ENCODE assay signal across 16 cellular contexts in the genomic region with DNA sequence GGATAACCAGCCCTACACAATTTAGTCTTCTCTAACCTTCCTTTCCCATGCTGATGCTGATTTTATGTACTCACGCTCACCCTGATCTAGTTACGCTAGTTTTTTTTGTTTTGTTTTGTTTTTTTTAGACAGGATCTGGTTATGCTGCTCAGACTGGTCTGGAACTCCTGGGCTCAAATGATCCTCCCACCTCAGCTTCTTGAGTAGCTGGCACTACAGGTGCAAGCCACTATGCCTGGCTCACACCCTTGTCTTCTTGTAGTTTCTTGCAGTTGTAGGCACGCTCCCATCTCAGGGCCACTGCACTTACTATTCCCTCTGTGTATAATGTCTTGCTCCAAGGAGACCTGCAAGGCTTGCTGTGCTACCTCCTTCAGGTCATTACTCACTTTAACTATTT. TPM values are rescaled to one million over a fixed set of nuclear protein-coding genes. Genes with fewer than 3 reads are reported as not detected.
A peak's percentile ranks its signal among the peaks of the same experiment; 100 is the strongest.
DNase-seq lines count a peak whose midpoint lies in the region; ATAC-seq and TF ChIP-seq lines count a peak whose summit lies in the region.
"Had no signal": no experiment of that assay in that cellular context is flagged by ENCODE, and none has a peak within 500 bp of the region (broad histone marks: within the 10 kb centered on the region; RNA-seq: fewer than 3 reads in every experiment).

No MANE protein-coding gene starts in this region.

- intact Hi-C loops in mammary epithelial cell (cut with micrococcal nuclease) = no loop called here

- H4K20me1 ChIP-seq in mammary epithelial cell (ENCODE audit: insufficient read depth, low read length) = no peaks in the 10 kb centered on the region

- ATAC-seq in CD4-positive, CD25-positive, alpha-beta regulatory T cell (ENCODE audit: low read depth in 2 of 2) = no peak
- ATAC-seq in GM21825 (IDR thresholded peaks at IDR 0.05; ENCODE audit: unreplicated experiment) = no peak

- H3K36me3 ChIP-seq in CD4-positive, CD25-positive, alpha-beta regulatory T cell (ENCODE audit: control insufficient read depth, insufficient read depth, low read length) = peaks cover 5% of the 10 kb centered on the region
- no peaks in the 10 kb centered on the region for H3K36me3 ChIP-seq in mammary epithelial cell (ENCODE audit: insufficient read depth, low read length)
- no peaks in the 10 kb centered on the region for H3K36me3 ChIP-seq in parathyroid adenoma (ENCODE audit: control insufficient read depth, insufficient read depth, low read length)
- H3K36me3 ChIP-seq: adrenal gland, BE2C, HAP-1, Peyer's patch, prostate gland had no signal

- H3K4me1 ChIP-seq in CD4-positive, CD25-positive, alpha-beta regulatory T cell (ENCODE audit: control insufficient read depth, insufficient read depth, low read length, poor library complexity, severe bottlenecking) = peaks cover 79% of the 10 kb centered on the region
- H3K4me1 ChIP-seq in mammary epithelial cell (ENCODE audit: insufficient read depth, low read length) (peaks cover 45% of the 10 kb centered on the region), parathyroid adenoma (peaks cover 6% of the 10 kb centered on the region)
- H3K4me1 ChIP-seq: BE2C had no signal

- dilution Hi-C loops in mammary epithelial cell (cut with HindIII; ENCODE audit: low sequenced_read_pairs) = no loop called here

- TF ChIP-seq CTCF in HFFc6 (IDR thresholded peaks at IDR 0.05) = no peak
- TF ChIP-seq CTCF in mammary epithelial cell (conservative IDR thresholded peaks at IDR 0.05 in 1 of 2, IDR thresholded peaks at IDR 0.05 in 1 of 2; ENCODE audit: extremely low read depth in 1 of 2, insufficient read depth in 1 of 2, low read depth in 1 of 2, low read length in 2 of 2) = no peak
- no peak for TF ChIP-seq CTCF in parathyroid adenoma (IDR thresholded peaks at IDR 0.05)

- DNase-seq in CD4-positive, CD25-positive, alpha-beta regulatory T cell = peak in 2 of 3 donors; percentile 7 to 20
- DNase-seq in HFFc6 (no peak), mammary epithelial cell (peak; percentile 34), SK-N-DZ (ENCODE audit: low spot score) (no peak), EL (no peak), DMS79 treated with DMSO at 0.1 percent for 48 hours (lab: John Stamatoyannopoulos, UW) (no peak)
- DNase-seq: adrenal gland; BE2C; NCI-H226; Peyer's patch; stimulated activated CD4-positive, alpha-beta T cell treated with anti-CD3 and anti-CD28 coated beads, Interleukin-2, amount 100 ng/mL, for 24 hours had no signal

- H3K36me3 Mint-ChIP-seq in CD4-positive, CD25-positive, alpha-beta regulatory T cell = peaks cover 13% of the 10 kb centered on the region
- no peaks in the 10 kb centered on the region; the same call in 1 of the 2 replicates for H3K36me3 Mint-ChIP-seq in HFFc6 (ENCODE audit: low read depth)

- H3K4me1 Mint-ChIP-seq in CD4-positive, CD25-positive, alpha-beta regulatory T cell = peaks cover 50 to 90% (median 76%) of the 10 kb centered on the region in 4 donors
- peaks cover 88% of the 10 kb centered on the region for H3K4me1 Mint-ChIP-seq in HFFc6 (ENCODE audit: low read depth)

- no peak overlapping the region for H2AFZ ChIP-seq in mammary epithelial cell (ENCODE audit: low read depth, low read length)
- H2AFZ ChIP-seq in parathyroid adenoma = no peak overlapping the region

- WGBS in mammary epithelial cell (ENCODE audit: low coverage, missing lambda C conversion rate) = 96% methylated on average over 3 of the region's 3 CpGs

- H3K79me2 ChIP-seq in mammary epithelial cell (ENCODE audit: insufficient read depth, low read length) (peaks cover 95% of the 10 kb centered on the region), parathyroid adenoma (peaks cover 19% of the 10 kb centered on the region)

- H3K27me3 Mint-ChIP-seq in CD4-positive, CD25-positive, alpha-beta regulatory T cell = no peaks in the 10 kb centered on the region
- no peaks in the 10 kb centered on the region; the same call in 1 of the 2 replicates for H3K27me3 Mint-ChIP-seq in HFFc6 (ENCODE audit: insufficient read depth)

- peak overlapping the region; percentile 33 to 75 (median 73) for H3K4me3 Mint-ChIP-seq in CD4-positive, CD25-positive, alpha-beta regulatory T cell
- H3K4me3 Mint-ChIP-seq in HFFc6 = no peak overlapping the region
- H3K4me3 Mint-ChIP-seq: T-helper 2 cell treated with Interferon-gamma antibody and Interleukin-4, amounts not matched to agents 5 μg/mL and 100 μg/mL, for 36 hours had no signal

- in situ Hi-C loops in mammary epithelial cell (cut with MboI; ENCODE audit: low sequenced_read_pairs in 2 of 2) = no loop called here

- H3K4me2 ChIP-seq in mammary epithelial cell (ENCODE audit: insufficient read depth, low read depth, low read length) = no peak overlapping the region
- peak overlapping the region; percentile 37 for H3K4me2 ChIP-seq in parathyroid adenoma (ENCODE audit: low read length)

- H3K27ac Mint-ChIP-seq in CD4-positive, CD25-positive, alpha-beta regulatory T cell = peak overlapping the region; percentile 47 to 93 (median 48)
- H3K27ac Mint-ChIP-seq in HFFc6 = peak overlapping the region; percentile 29
- H3K27ac Mint-ChIP-seq: T-helper 2 cell treated with Interferon-gamma antibody and Interleukin-4, amounts not matched to agents 5 μg/mL and 100 μg/mL, for 36 hours had no signal

- no TSS peak for BruUV-seq in mammary epithelial cell (replicated peaks; lab: Mats Ljungman, UMichigan)

- H3K9me3 ChIP-seq in CD4-positive, CD25-positive, alpha-beta regulatory T cell (ENCODE audit: control insufficient read depth in 2 of 2, low read length in 2 of 2) = no peaks in the 10 kb centered on the region
- H3K9me3 ChIP-seq in mammary epithelial cell (replicated peaks; ENCODE audit: insufficient read depth, low read length) (no peaks in the 10 kb centered on the region), parathyroid adenoma (ENCODE audit: control insufficient read depth, low read length) (no peaks in the 10 kb centered on the region)
- H3K9me3 ChIP-seq: adrenal gland, BE2C, HAP-1, Peyer's patch, prostate gland had no signal

- no peaks in the 10 kb centered on the region for H3K27me3 ChIP-seq in CD4-positive, CD25-positive, alpha-beta regulatory T cell (ENCODE audit: control insufficient read depth, insufficient read depth, low read length)
- no peaks in the 10 kb centered on the region for H3K27me3 ChIP-seq in mammary epithelial cell (ENCODE audit: insufficient read depth, low read length)
- no peaks in the 10 kb centered on the region for H3K27me3 ChIP-seq in parathyroid adenoma (ENCODE audit: control insufficient read depth, insufficient read depth, low read length)
- H3K27me3 ChIP-seq: adrenal gland, BE2C, Peyer's patch had no signal

- no peak overlapping the region for H3K27ac ChIP-seq in CD4-positive, CD25-positive, alpha-beta regulatory T cell (ENCODE audit: insufficient read depth, low read length, poor library complexity, severe bottlenecking)
- H3K27ac ChIP-seq in mammary epithelial cell (ENCODE audit: insufficient read depth, low read depth, low read length) (peak overlapping the region; percentile 37), parathyroid adenoma (no peak overlapping the region)
- H3K27ac ChIP-seq: adrenal gland, Peyer's patch had no signal

- peak overlapping the region; percentile 49 for H3K4me3 ChIP-seq in CD4-positive, CD25-positive, alpha-beta regulatory T cell (ENCODE audit: low read depth, low read length)
- no peak overlapping the region for H3K4me3 ChIP-seq in mammary epithelial cell (replicated peaks in 1 of 3; ENCODE audit: insufficient read depth in 1 of 3, low read depth in 2 of 3, low read length in 3 of 3)
- no peak overlapping the region for H3K4me3 ChIP-seq in parathyroid adenoma (ENCODE audit: low read depth, low read length)
- H3K4me3 ChIP-seq: adrenal gland, HAP-1, Peyer's patch, prostate gland had no signal

- CTCF ChIA-PET in mammary epithelial cell (lab: Charles Lee; ENCODE audit: low non-redundant PET) = interaction anchor here (0.6 kb wide), 1 partner anchor 138 kb away, joined by 3 read pairs; no protein-coding TSS in a partner anchor

- no peaks in the 10 kb centered on the region for H3K9me3 Mint-ChIP-seq in CD4-positive, CD25-positive, alpha-beta regulatory T cell
- H3K9me3 Mint-ChIP-seq in HFFc6 = no peaks in the 10 kb centered on the region
- H3K9me3 Mint-ChIP-seq: T-helper 2 cell treated with Interferon-gamma antibody and Interleukin-4, amounts not matched to agents 5 μg/mL and 100 μg/mL, for 36 hours had no signal

- H3K9ac ChIP-seq in mammary epithelial cell (ENCODE audit: insufficient read depth, low read length) (no peak overlapping the region), parathyroid adenoma (no peak overlapping the region)

RNA-seq across cellular contexts. Expression of gene PELI1, which starts 6.2 kb away (rescaled TPM):
- 405 TPM for total RNA-seq in CD4-positive, CD25-positive, alpha-beta regulatory T cell
- 10 to 100 TPM; 32.9 to 39.8 (median 33.8) TPM for polyA plus RNA-seq in CD4-positive, CD25-positive, alpha-beta regulatory T cell
- 1 to 10 TPM; 1.9 to 4.9 (median 2.8) TPM for total RNA-seq in HFFc6 (2021; fragmentation: NEBNext Ultra II Directional; extraction: Animal tissue kit (Norgen Biotek cat#: 25700))
- total RNA-seq in mammary epithelial cell = 10 to 100 TPM; 18.9 to 26.7 TPM
- 8.3 TPM for polyA plus RNA-seq in mammary epithelial cell
- 13.1 TPM for polyA minus RNA-seq in mammary epithelial cell
- 22.4 and 28.5 TPM in 2 replicates for polyA plus RNA-seq in SK-N-DZ (2014; cell fraction: cytosol; rRNA removed)
- 16.0 and 29.4 TPM in 2 replicates for polyA plus RNA-seq in SK-N-DZ (2014; cell fraction: nucleus; rRNA removed)

Comparison
In these comparisons a context has a peak if more than half of its experiments do, and no peak if none do; other contexts are left out.
1. DNase-seq: peak in CD4-positive, CD25-positive, alpha-beta regulatory T cell (2 of 3) and mammary epithelial cell (single experiment); none in HFFc6 (single experiment), SK-N-DZ (single experiment), EL (single experiment) and DMS79 treated with DMSO at 0.1 percent for 48 hours (single experiment).
2. RNA of gene PELI1, which starts 6.2 kb away (total RNA-seq): 405 TPM in CD4-positive, CD25-positive, alpha-beta regulatory T cell (single experiment); 18.9 to 26.7 TPM in mammary epithelial cell and 1.9 to 4.9 TPM in HFFc6; every median in the first group is over 10 times any median in the second.